1 cellular context compared by ENCODE assay signal in the genomic region with DNA sequence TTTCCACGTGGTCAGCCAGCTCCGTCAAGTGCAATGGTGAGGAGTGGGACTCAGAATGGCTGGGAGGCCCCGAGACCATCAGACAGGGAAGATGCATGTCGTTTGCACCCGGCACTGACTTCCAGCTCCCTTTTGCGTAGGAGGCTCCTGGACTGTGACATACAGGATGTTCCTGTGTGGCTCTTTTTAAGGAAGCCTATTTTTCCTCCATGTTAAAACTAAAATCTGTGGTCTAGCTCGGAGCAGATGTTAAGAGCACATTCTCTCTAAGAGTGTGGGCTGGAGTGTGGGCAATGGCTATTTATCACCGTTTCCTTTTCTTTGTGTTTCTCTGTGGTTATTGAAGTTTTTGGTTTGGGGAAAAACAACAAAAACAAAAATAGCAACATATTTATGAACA.
TF ChIP-seq lines count a peak whose summit lies in the region.

No MANE protein-coding gene starts in this region.

TF ChIP-seq in IMR-90, 13 proteins besides CTCF, POLR2A, EP300 and RAD21 (continued from another document):
- no peak for TF ChIP-seq MAZ (IDR thresholded peaks at IDR 0.05; ENCODE audit: borderline replicate concordance, low read depth, low read length)
TF ChIP-seq in IMR-90: peak in this region for 0.
